ENCODE assay signal across 42 cellular contexts in genomic region chr7:107824858-107825257, GRCh38. TPM values are rescaled to one million over a fixed set of nuclear protein-coding genes. Genes with fewer than 3 reads are reported as not detected.
"Had no signal": no experiment of that assay in that cellular context is flagged by ENCODE, and none has a peak within 500 bp of the region (broad histone marks: within the 10 kb centered on the region; RNA-seq: fewer than 3 reads in every experiment).

No MANE protein-coding gene starts in this region.

- FAIRE-seq: astrocyte, bronchial epithelial cell had no signal

- H3K4me3 ChIP-seq: adrenal gland, ascending aorta, body of pancreas, breast epithelium, cardiac muscle cell had no signal

- DNase-seq: activated effector memory CD4-positive, alpha-beta T cell treated with anti-CD3 and anti-CD28 coated beads, Interleukin-2, amount 50 U/mL, for 16 hours; activated effector memory CD4-positive, alpha-beta T cell treated with Interleukin-2 at 50 U/mL for 16 hours; activated gamma-delta T cell; activated gamma-delta T cell treated with Interleukin-2 at 50 U/mL for 16 hours; activated naive CD4-positive, alpha-beta T cell; activated naive CD4-positive, alpha-beta T cell treated with anti-CD3 and anti-CD28 coated beads for 36 hours; activated naive CD4-positive, alpha-beta T cell treated with anti-CD3 and anti-CD28 coated beads, Interleukin-2, amount 10 ng/mL, durations not matched to agents 7 days and 5 days; activated naive CD4-positive, alpha-beta T cell treated with anti-CD3 and anti-CD28 coated beads, Interleukin-2, amount 50 U/mL, for 16 hours; activated naive CD4-positive, alpha-beta T cell treated with Interleukin-2 at 50 U/mL for 16 hours; activated naive CD8-positive, alpha-beta T cell treated with anti-CD3 and anti-CD28 coated beads for 36 hours; activated naive CD8-positive, alpha-beta T cell treated with anti-CD3 and anti-CD28 coated beads, Interleukin-2, amount 10 ng/mL, durations not matched to agents 7 days and 5 days; activated naive CD8-positive, alpha-beta T cell treated with anti-CD3 and anti-CD28 coated beads, Interleukin-2, amount 50 U/mL, for 24 hours; activated T-cell treated with anti-CD3 and anti-CD28 coated beads, Interleukin-2, amount 50 U/mL, for 1 hour; activated T-cell treated with anti-CD3 and anti-CD28 coated beads, Interleukin-2, amount 50 U/mL, for 24 hours; activated T-cell treated with anti-CD3 and anti-CD28 coated beads, Interleukin-2, amount 50 U/mL, for 4 hours; activated T-cell treated with anti-CD3 and anti-CD28 coated beads, Interleukin-2, amount 50 U/mL, for 48 hours; activated T-cell treated with anti-CD3 and anti-CD28 coated beads, Interleukin-2, amount 50 U/mL, for 72 hours; adrenal gland; amniotic stem cell; amygdala; anterior cingulate cortex; aorta; body of pancreas; brain microvascular endothelial cell; caudate nucleus; central memory CD4-positive, alpha-beta T cell; cerebellar nuclear complex had no signal

- H3K4me1 ChIP-seq: adrenal gland, ascending aorta, body of pancreas, breast epithelium had no signal

- ATAC-seq: activated naive CD4-positive, alpha-beta T cell treated with anti-CD3 and anti-CD28 coated beads, Interleukin-2, amount 50 U/mL, for 72 hours; activated naive CD8-positive, alpha-beta T cell treated with anti-CD3 and anti-CD28 coated beads, Interleukin-2, amount 50 U/mL, for 24 hours; activated T-cell treated with anti-CD3 and anti-CD28 coated beads, Interleukin-2, amount 50 U/mL, for 4 hours; activated T-cell treated with anti-CD3 and anti-CD28 coated beads, Interleukin-2, amount 50 U/mL, for 72 hours; activated T-helper 17 cell treated with anti-CD3 and anti-CD28 coated beads, Interleukin-2, amount 50 U/mL, for 72 hours; body of pancreas had no signal

- H3K4me3 Mint-ChIP-seq: activated naive CD4-positive, alpha-beta T cell treated with anti-CD3 and anti-CD28 coated beads for 36 hours; activated naive CD4-positive, alpha-beta T cell treated with anti-CD3 and anti-CD28 coated beads, Interleukin-2, amount 10 ng/mL, durations not matched to agents 7 days and 5 days; activated naive CD4-positive, alpha-beta T cell treated with anti-CD3 and anti-CD28 coated beads, Interleukin-2, amount 50 U/mL, for 24 hours; activated naive CD8-positive, alpha-beta T cell; activated naive CD8-positive, alpha-beta T cell treated with anti-CD3 and anti-CD28 coated beads for 36 hours; activated naive CD8-positive, alpha-beta T cell treated with anti-CD3 and anti-CD28 coated beads, Interleukin-2, amount 10 ng/mL, durations not matched to agents 7 days and 5 days; activated naive CD8-positive, alpha-beta T cell treated with anti-CD3 and anti-CD28 coated beads, Interleukin-2, amount 50 U/mL, for 24 hours; activated T-cell treated with anti-CD3 and anti-CD28 coated beads, Interleukin-2, amount 50 U/mL, for 24 hours; activated T-cell treated with anti-CD3 and anti-CD28 coated beads, Interleukin-2, amount 50 U/mL, for 4 hours; activated T-cell treated with anti-CD3 and anti-CD28 coated beads, Interleukin-2, amount 50 U/mL, for 72 hours; activated T-helper 1 cell treated with anti-CD3 and anti-CD28 coated beads, Interleukin-12 subunit alpha, Interleukin-12 subunit beta, Interleukin-2, Interleukin-4 antibody, amounts not matched to agents 30 ng/mL and 10 ng/mL and 1 ng/mL, durations not matched to agents 14 hours and 24 hours and 36 hours; activated T-helper 17 cell treated with anti-CD3 and anti-CD28 coated beads, Interleukin-2, amount 50 U/mL, for 72 hours; brain; central memory CD8-positive, alpha-beta T cell had no signal

- H3K4me1 Mint-ChIP-seq: activated naive CD4-positive, alpha-beta T cell treated with anti-CD3 and anti-CD28 coated beads, Interleukin-2, amount 10 ng/mL, durations not matched to agents 7 days and 5 days; activated naive CD4-positive, alpha-beta T cell treated with anti-CD3 and anti-CD28 coated beads, Interleukin-2, amount 50 U/mL, for 24 hours; activated naive CD8-positive, alpha-beta T cell treated with anti-CD3 and anti-CD28 coated beads for 36 hours; activated naive CD8-positive, alpha-beta T cell treated with anti-CD3 and anti-CD28 coated beads, Interleukin-2, amount 10 ng/mL, durations not matched to agents 7 days and 5 days; activated naive CD8-positive, alpha-beta T cell treated with anti-CD3 and anti-CD28 coated beads, Interleukin-2, amount 50 U/mL, for 24 hours; activated T-helper 17 cell treated with anti-CD3 and anti-CD28 coated beads, Interleukin-2, amount 50 U/mL, for 72 hours; brain; central memory CD8-positive, alpha-beta T cell had no signal

- H3K36me3 ChIP-seq: adrenal gland, ascending aorta, brain microvascular endothelial cell, breast epithelium, cardiac muscle cell had no signal

- H3K27me3 ChIP-seq: ascending aorta, body of pancreas, brain microvascular endothelial cell, breast epithelium, cardiac muscle cell had no signal

- H3K9me3 Mint-ChIP-seq: activated naive CD4-positive, alpha-beta T cell treated with anti-CD3 and anti-CD28 coated beads for 36 hours; activated naive CD4-positive, alpha-beta T cell treated with anti-CD3 and anti-CD28 coated beads, Interleukin-2, amount 10 ng/mL, durations not matched to agents 7 days and 5 days; activated naive CD8-positive, alpha-beta T cell treated with anti-CD3 and anti-CD28 coated beads, Interleukin-2, amount 10 ng/mL, durations not matched to agents 7 days and 5 days; activated T-cell treated with anti-CD3 and anti-CD28 coated beads, Interleukin-2, amount 50 U/mL, for 24 hours; activated T-cell treated with anti-CD3 and anti-CD28 coated beads, Interleukin-2, amount 50 U/mL, for 4 hours; activated T-helper 2 cell treated with anti-CD3 and anti-CD28 coated beads, Interferon-gamma antibody, Interleukin-2, Interleukin-4, amounts not matched to agents 10 μg/mL and 5 μg/mL and 100 μg/mL, durations not matched to agents 14 hours and 24 hours and 36 hours; central memory CD8-positive, alpha-beta T cell had no signal

- H3K27ac Mint-ChIP-seq: activated naive CD4-positive, alpha-beta T cell treated with anti-CD3 and anti-CD28 coated beads for 36 hours; activated naive CD4-positive, alpha-beta T cell treated with anti-CD3 and anti-CD28 coated beads, Interleukin-2, amount 10 ng/mL, durations not matched to agents 7 days and 5 days; activated naive CD4-positive, alpha-beta T cell treated with anti-CD3 and anti-CD28 coated beads, Interleukin-2, amount 50 U/mL, for 24 hours; activated naive CD4-positive, alpha-beta T cell treated with anti-CD3 and anti-CD28 coated beads, Interleukin-2, amount 50 U/mL, for 72 hours; activated naive CD8-positive, alpha-beta T cell; activated naive CD8-positive, alpha-beta T cell treated with anti-CD3 and anti-CD28 coated beads for 36 hours; activated naive CD8-positive, alpha-beta T cell treated with anti-CD3 and anti-CD28 coated beads, Interleukin-2, amount 10 ng/mL, durations not matched to agents 7 days and 5 days; activated naive CD8-positive, alpha-beta T cell treated with anti-CD3 and anti-CD28 coated beads, Interleukin-2, amount 50 U/mL, for 24 hours; activated T-cell treated with anti-CD3 and anti-CD28 coated beads, Interleukin-2, amount 50 U/mL, for 24 hours; activated T-cell treated with anti-CD3 and anti-CD28 coated beads, Interleukin-2, amount 50 U/mL, for 72 hours; activated T-helper 1 cell treated with anti-CD3 and anti-CD28 coated beads, Interleukin-12 subunit alpha, Interleukin-12 subunit beta, Interleukin-2, Interleukin-4 antibody, amounts not matched to agents 30 ng/mL and 10 ng/mL and 1 ng/mL, durations not matched to agents 14 hours and 24 hours and 36 hours; activated T-helper 17 cell treated with anti-CD3 and anti-CD28 coated beads, Interleukin-2, amount 50 U/mL, for 72 hours; activated T-helper 2 cell treated with anti-CD3 and anti-CD28 coated beads, Interferon-gamma antibody, Interleukin-2, Interleukin-4, amounts not matched to agents 10 μg/mL and 5 μg/mL and 100 μg/mL, durations not matched to agents 14 hours and 24 hours and 36 hours; brain had no signal

- H3K9me3 ChIP-seq: adrenal gland, ascending aorta, body of pancreas, breast epithelium had no signal

- H3K27ac ChIP-seq: adrenal gland, ascending aorta, body of pancreas, brain microvascular endothelial cell, breast epithelium, cardiac muscle cell had no signal

- H3K36me3 Mint-ChIP-seq: activated naive CD4-positive, alpha-beta T cell treated with anti-CD3 and anti-CD28 coated beads, Interleukin-2, amount 10 ng/mL, durations not matched to agents 7 days and 5 days; activated naive CD8-positive, alpha-beta T cell; activated naive CD8-positive, alpha-beta T cell treated with anti-CD3 and anti-CD28 coated beads for 36 hours; activated naive CD8-positive, alpha-beta T cell treated with anti-CD3 and anti-CD28 coated beads, Interleukin-2, amount 10 ng/mL, durations not matched to agents 7 days and 5 days; brain had no signal

RNA-seq across cellular contexts. Expression of gene SLC26A3, which starts 21.8 kb away (rescaled TPM):
- total RNA-seq: activated naive CD4-positive, alpha-beta T cell treated with anti-CD3 and anti-CD28 coated beads for 36 hours; activated naive CD4-positive, alpha-beta T cell treated with anti-CD3 and anti-CD28 coated beads, Interleukin-2, amount 50 U/mL, for 72 hours; activated naive CD8-positive, alpha-beta T cell treated with anti-CD3 and anti-CD28 coated beads for 36 hours; activated naive CD8-positive, alpha-beta T cell treated with anti-CD3 and anti-CD28 coated beads, Interleukin-2, amount 10 ng/mL, durations not matched to agents 7 days and 5 days; activated T-cell treated with anti-CD3 and anti-CD28 coated beads, Interleukin-2, amount 50 U/mL, for 72 hours; activated T-helper 1 cell treated with anti-CD3 and anti-CD28 coated beads, Interleukin-12 subunit alpha, Interleukin-12 subunit beta, Interleukin-2, Interleukin-4 antibody, amounts not matched to agents 30 ng/mL and 10 ng/mL and 1 ng/mL, durations not matched to agents 14 hours and 24 hours and 36 hours; activated T-helper 17 cell treated with anti-CD3 and anti-CD28 coated beads, Interleukin-2, amount 50 U/mL, for 72 hours; activated T-helper 2 cell treated with anti-CD3 and anti-CD28 coated beads, Interferon-gamma antibody, Interleukin-2, Interleukin-4, amounts not matched to agents 10 μg/mL and 5 μg/mL and 100 μg/mL, durations not matched to agents 14 hours and 24 hours and 36 hours; aorta; astrocyte; body of pancreas; bronchial epithelial cell; cardiac muscle cell; cardiac septum; chondrocyte had no signal
